Comparison of ENCODE assay signal across 8 cellular contexts in the genomic region with DNA sequence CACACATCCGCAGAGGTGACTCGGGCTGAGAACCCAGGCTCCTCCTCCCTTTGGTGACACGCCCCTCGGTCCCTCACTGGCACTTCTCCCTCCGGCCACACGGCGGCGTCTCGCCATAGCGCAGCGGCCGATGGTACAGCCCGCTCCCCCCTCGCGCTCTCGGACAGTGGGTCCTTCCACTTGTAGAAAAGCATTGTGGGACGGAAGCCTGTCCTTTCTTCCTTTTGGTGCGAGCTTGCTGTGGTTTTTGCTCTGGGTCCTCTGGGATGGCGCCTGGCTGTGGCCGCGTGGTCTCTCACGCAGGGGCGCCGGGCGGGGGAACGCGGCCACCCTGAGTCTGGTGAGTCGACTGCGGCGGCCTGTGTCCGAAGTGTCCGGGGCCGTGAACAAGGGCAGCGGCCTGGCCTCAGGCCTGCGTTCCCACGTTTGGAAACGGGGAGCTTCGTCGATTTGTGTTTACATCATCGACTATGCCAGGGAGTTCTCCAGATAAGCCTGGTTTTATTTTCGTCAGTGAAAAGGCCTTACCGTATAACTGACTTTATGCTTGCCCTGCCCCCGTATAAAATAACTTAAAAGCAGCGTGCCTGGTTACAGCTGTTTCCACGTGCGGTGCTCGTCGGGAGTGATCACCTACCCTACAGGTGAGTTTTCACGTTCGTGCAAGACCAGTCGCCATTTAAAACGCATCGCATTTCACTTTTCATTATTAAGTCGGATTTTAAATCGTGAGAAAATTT.
DNase-seq lines count a peak whose midpoint lies in the region; ATAC-seq and FAIRE-seq lines count a peak whose summit lies in the region.

No MANE protein-coding gene starts in this region.

- H3K9ac ChIP-seq in NT2/D1 (ENCODE audit: insufficient read length, low read depth): peak overlapping the region; percentile 98

- peak; percentile 88 for FAIRE-seq in endometrium (lab: Jason Lieb, UNC)

- peaks cover 43% of the 10 kb centered on the region for H3K36me3 ChIP-seq in NT2/D1 (ENCODE audit: insufficient read depth, insufficient read length, low read length)

- H3K4me1 ChIP-seq in NT2/D1 (ENCODE audit: insufficient read depth, insufficient read length): no peaks in the 10 kb centered on the region

- ATAC-seq in GM21390 (IDR thresholded peaks at IDR 0.05; ENCODE audit: unreplicated experiment): peak; percentile 96

- H3K27me3 ChIP-seq in NT2/D1 (ENCODE audit: insufficient read depth, insufficient read length): no peaks in the 10 kb centered on the region

- DNase-seq in DMS 273 treated with DMSO at 0.1 percent for 48 hours (lab: John Stamatoyannopoulos, UW) (peak; percentile 44), HUDEP-2 (lab: John Stamatoyannopoulos, UW; ENCODE audit: unreplicated experiment in 76 of 76) (peak in 74 of 76 experiments; percentile 27 to 93 (median 83)), NT2/D1 (ENCODE audit: low read depth, low spot score) (peak; percentile 70), middle frontal gyrus (ENCODE audit: extremely low spot score, low spot score) (peak; percentile 80)
- DNase-seq in activated CD8-positive, alpha-beta memory T cell treated with anti-CD3 and anti-CD28 coated beads, Interleukin-2, amount 50 U/mL, for 24 hours (ENCODE audit: extremely low read depth): peak; percentile 90
- peak; percentile 86 to 88 for DNase-seq in stimulated activated CD8-positive, alpha-beta memory T cell treated with anti-CD3 and anti-CD28 coated beads, Interleukin-2, amount 100 ng/mL, for 1 hour (ENCODE audit: low read depth in 2 of 2)

- H3K9me3 ChIP-seq in NT2/D1 (ENCODE audit: insufficient read depth, low read length): no peaks in the 10 kb centered on the region

- peak overlapping the region; percentile 94 for H3K4me3 ChIP-seq in NT2/D1 (ENCODE audit: insufficient read length, low read depth)

Comparison
In these comparisons a context has a peak if more than half of its experiments do, and no peak if none do; other contexts are left out.
1. Peak in every context shown above with its lines: DNase-seq, ATAC-seq and H3K4me3 ChIP-seq.